ENCODE assay signal across 8 cellular contexts in genomic region chr2:227472265-227473018, GRCh38. TPM values are rescaled to one million over a fixed set of nuclear protein-coding genes. Genes with fewer than 3 reads are reported as not detected.
A peak's percentile ranks its signal among the peaks of the same experiment; 100 is the strongest.
DNase-seq lines count a peak whose midpoint lies in the region; ATAC-seq and TF ChIP-seq lines count a peak whose summit lies in the region.

No MANE protein-coding gene starts in this region.

- no peaks in the 10 kb centered on the region for H3K9me3 ChIP-seq in A673 (ENCODE audit: low read depth, low read length, poor library complexity, severe bottlenecking)
- no peaks in the 10 kb centered on the region for H3K9me3 ChIP-seq in iPS-15b (ENCODE audit: control insufficient read depth, insufficient read depth, low read length)

- peak overlapping the region; percentile 89 for H3K27ac ChIP-seq in A673 (ENCODE audit: low read depth, low read length, poor library complexity, severe bottlenecking)
- H3K27ac ChIP-seq in skin epidermis = peak overlapping the region; percentile 69 to 97 (median 91)

- BruUV-seq in A673 (replicated peaks; lab: Mats Ljungman, UMichigan) = no TSS peak

- peak overlapping the region; percentile 93 for H3K4me3 ChIP-seq in A673 (ENCODE audit: low read depth, low read length, poor library complexity, severe bottlenecking)
- H3K4me3 ChIP-seq in astrocyte of the spinal cord (ENCODE audit: low read depth, low read length) = peak overlapping the region; percentile 78
- H3K4me3 ChIP-seq in iPS-15b (ENCODE audit: low read depth, low read length) = peak overlapping the region; percentile 71
- peak overlapping the region; percentile 73 to 99 (median 97) for H3K4me3 ChIP-seq in skin epidermis

- peak; percentile 49 for ATAC-seq in GM18861 (IDR thresholded peaks at IDR 0.05; ENCODE audit: unreplicated experiment)
- peak; percentile 60 for ATAC-seq in HG03025 (IDR thresholded peaks at IDR 0.05; ENCODE audit: low FRiP score, unreplicated experiment)

- H3K36me3 ChIP-seq in A673 (ENCODE audit: insufficient read depth, low read length, poor library complexity, severe bottlenecking) = no peaks in the 10 kb centered on the region
- no peaks in the 10 kb centered on the region for H3K36me3 ChIP-seq in iPS-15b (ENCODE audit: control insufficient read depth, insufficient read depth, low read length)

- TF ChIP-seq CTCF in A673 (conservative IDR thresholded peaks at IDR 0.05; ENCODE audit: low read depth, low read length) (no peak), astrocyte of the spinal cord (IDR thresholded peaks at IDR 0.05; ENCODE audit: low read depth, low read length) (no peak)

- intact Hi-C loops in A673 (cut with micrococcal nuclease; ENCODE audit: unreplicated experiment) = loop anchor here (5.0 kb wide), 1 partner anchor 65 kb away; no protein-coding TSS in a partner anchor

- peaks cover 13% of the 10 kb centered on the region for H3K4me1 ChIP-seq in A673 (ENCODE audit: insufficient read depth, low read length, poor library complexity, severe bottlenecking)
- H3K4me1 ChIP-seq in iPS-15b (ENCODE audit: control insufficient read depth, insufficient read depth, low read length) = peaks cover 16% of the 10 kb centered on the region

- peak overlapping the region; percentile 50 for H3K9ac ChIP-seq in iPS-15b (ENCODE audit: low read depth, low read length)

- in situ Hi-C loops in astrocyte of the spinal cord (cut with HindIII; ENCODE audit: low sequenced_read_pairs) = no loop called here

- H3K27me3 ChIP-seq in A673 (replicated peaks; ENCODE audit: insufficient read depth, low read depth, low read length, poor library complexity) (no peaks in the 10 kb centered on the region), iPS-15b (ENCODE audit: control insufficient read depth, insufficient read depth, low read length) (no peaks in the 10 kb centered on the region)

- POLR2A ChIA-PET in A673 (lab: Charles Lee; ENCODE audit: low non-redundant PET) = interaction anchor here (0.6 kb wide), 2 partner anchors 38 to 634 kb away, joined by 3 to 13 read pairs; no protein-coding TSS in a partner anchor

- CTCF ChIA-PET in A673 (lab: Charles Lee) = interaction anchor here (0.6 kb wide), 1 partner anchor 500 kb away, joined by 3 read pairs; no protein-coding TSS in a partner anchor

- DNase-seq in A673 (ENCODE audit: low spot score) = peak; percentile 39
- DNase-seq in SK-N-DZ (ENCODE audit: low spot score) = peak; percentile 15
- no peak for DNase-seq in astrocyte of the spinal cord (ENCODE audit: low read depth, low spot score)
- DNase-seq in NCI-H1105 treated with DMSO at 0.1 percent for 48 hours (lab: John Stamatoyannopoulos, UW) = no peak

RNA-seq across cellular contexts. Expression of gene AGFG1, which starts 0.5 kb away (rescaled TPM):
- 118 and 122 TPM in 2 replicates for total RNA-seq in A673 (2021)
- polyA plus RNA-seq in SK-N-DZ (2014; cell fraction: cytosol; rRNA removed) = 18.5 and 19.1 TPM in 2 replicates
- polyA plus RNA-seq in SK-N-DZ (2014; cell fraction: nucleus; rRNA removed) = 12.9 and 16.4 TPM in 2 replicates

Comparison
In these comparisons a context has a peak if more than half of its experiments do, and no peak if none do; other contexts are left out.
1. DNase-seq: peak in A673 (single experiment) and SK-N-DZ (single experiment); none in astrocyte of the spinal cord (single experiment) and NCI-H1105 treated with DMSO at 0.1 percent for 48 hours (single experiment).
2. Peak in every context shown above with its lines, with median percentiles within 50 percentile points of each other: H3K4me3 ChIP-seq.